Comparison of ENCODE assay signal across 8 cellular contexts in genomic region chr6:56699066-56699654, GRCh38. TPM values are rescaled to one million over a fixed set of nuclear protein-coding genes. Genes with fewer than 3 reads are reported as not detected.
A peak's percentile ranks its signal among the peaks of the same experiment; 100 is the strongest.
DNase-seq lines count a peak whose midpoint lies in the region; ATAC-seq and TF ChIP-seq lines count a peak whose summit lies in the region.

No MANE protein-coding gene starts in this region.

- TF ChIP-seq CTCF in C4-2B (conservative IDR thresholded peaks at IDR 0.05) (peak; percentile 79), cardiac muscle cell (IDR thresholded peaks at IDR 0.05; ENCODE audit: low read depth, low read length) (peak; percentile 49), upper lobe of right lung (IDR thresholded peaks at IDR 0.05) (peak; percentile 62)

- H3K27ac ChIP-seq in C4-2B (no peak overlapping the region), cardiac muscle cell (no peak overlapping the region), upper lobe of right lung (no peak overlapping the region)

- peak; percentile 32 for DNase-seq in HT1080 (ENCODE audit: low read depth)
- DNase-seq in SKM-1 treated with dmso at 0.1 percent for 144 hours (lab: John Stamatoyannopoulos, UW; ENCODE audit: unreplicated experiment): peak; percentile 15
- peak in 1 of 2 donors; percentile 60 for DNase-seq in cardiac muscle cell (ENCODE audit: low read depth in 1 of 2, low spot score in 1 of 2)
- DNase-seq in upper lobe of right lung: no peak
- DNase-seq in A172 (ENCODE audit: low spot score): no peak

- no peaks in the 10 kb centered on the region for H3K27me3 ChIP-seq in cardiac muscle cell
- no peaks in the 10 kb centered on the region for H3K27me3 ChIP-seq in upper lobe of right lung

- intact Hi-C loops in upper lobe of right lung (cut with DNase I): loop anchor here (5.0 kb wide), 1 partner anchor 62 kb away; no protein-coding TSS in a partner anchor

- H3K4me1 ChIP-seq in cardiac muscle cell (ENCODE audit: low read depth): no peaks in the 10 kb centered on the region
- H3K4me1 ChIP-seq in upper lobe of right lung: no peaks in the 10 kb centered on the region

- H3K36me3 ChIP-seq in cardiac muscle cell: no peaks in the 10 kb centered on the region
- no peaks in the 10 kb centered on the region for H3K36me3 ChIP-seq in upper lobe of right lung

- H3K4me3 ChIP-seq in cardiac muscle cell (no peak overlapping the region), upper lobe of right lung (no peak overlapping the region)

- ATAC-seq in upper lobe of right lung (peak; percentile 67), GM18502 (IDR thresholded peaks at IDR 0.05; ENCODE audit: poor library complexity, unreplicated experiment) (no peak)
- ATAC-seq in activated CD4-positive, CD25-positive, alpha-beta regulatory T cell treated with anti-CD3 and anti-CD28 coated beads, Interleukin-2, amount 50 U/mL, for 24 hours: no peak

- no peaks in the 10 kb centered on the region for H3K9me3 ChIP-seq in cardiac muscle cell (ENCODE audit: low read depth)
- no peaks in the 10 kb centered on the region for H3K9me3 ChIP-seq in upper lobe of right lung

RNA-seq across cellular contexts. Expression of gene DST, which starts 56.5 kb away (rescaled TPM):
- 98.5 and 114 TPM in 2 replicates for total RNA-seq in HT1080 (2014; rRNA removed; shearing (Covaris generic))
- polyA plus RNA-seq in HT1080 (2015; cell fraction: cytosol; rRNA removed): 22.7 and 25.3 TPM in 2 replicates
- 432 and 470 TPM in 2 replicates for polyA plus RNA-seq in HT1080 (2015; cell fraction: nucleus; rRNA removed)
- total RNA-seq in cardiac muscle cell (35.8 and 82.1 TPM in 2 replicates), upper lobe of right lung (450 TPM)
- polyA plus RNA-seq in cardiac muscle cell: 31.7 and 47.3 TPM in 2 replicates
- 153 and 189 TPM in 2 replicates for total RNA-seq in A172 (2014; rRNA removed; shearing (Covaris generic))

Comparison
In these comparisons a context has a peak if more than half of its experiments do, and no peak if none do; other contexts are left out.
1. DNase-seq: peak in HT1080 (single experiment) and SKM-1 treated with dmso at 0.1 percent for 144 hours (single experiment); none in upper lobe of right lung (single experiment) and A172 (single experiment).
2. Peak in every context shown above with its lines, with median percentiles within 50 percentile points of each other: CTCF ChIP-seq.